ENCODE assay signal across 22 cellular contexts in genomic region chr17:79408251-79408650, GRCh38.
DNase-seq lines count a peak whose midpoint lies in the region; ATAC-seq and TF ChIP-seq lines count a peak whose summit lies in the region.
"Had no signal": no experiment of that assay in that cellular context is flagged by ENCODE, and none has a peak within 500 bp of the region (broad histone marks: within the 10 kb centered on the region; RNA-seq: fewer than 3 reads in every experiment).

No MANE protein-coding gene starts in this region.

- H3K9me3 ChIP-seq in BLaER1, result peaks cover 3% of the 10 kb centered on the region; the same call in 1 of the 2 replicates
- H3K9me3 ChIP-seq: A549, BE2C had no signal

- H3K4me2 ChIP-seq in BLaER1, result peak overlapping the region; percentile 92
- H3K4me2 ChIP-seq: A549 had no signal

- H3K27me3 Mint-ChIP-seq in nephron progenitor cell (ENCODE audit: low read depth, poor library complexity) (peaks cover 51% of the 10 kb centered on the region), CD14-positive monocyte (ENCODE audit: low read depth in 3 of 3) (peaks cover 39 to 44% (median 39%) of the 10 kb centered on the region in 3 donors)

- H3K4me3 Mint-ChIP-seq in nephron progenitor cell, result peak overlapping the region; percentile 30
- H3K4me3 Mint-ChIP-seq in CD14-positive monocyte, result peak overlapping the region in 1 of 2 donors; percentile 46
- H3K4me3 Mint-ChIP-seq: CD4-positive, alpha-beta T cell; CD8-positive, alpha-beta memory T cell; H9 had no signal

- ATAC-seq in HG03342 (IDR thresholded peaks at IDR 0.05; ENCODE audit: unreplicated experiment), result no peak
- ATAC-seq: A549, HCT116 had no signal

- H3K36me3 Mint-ChIP-seq in nephron progenitor cell (ENCODE audit: low read depth), result no peaks in the 10 kb centered on the region
- H3K36me3 Mint-ChIP-seq in CD14-positive monocyte, result no peaks in the 10 kb centered on the region
- H3K36me3 Mint-ChIP-seq: CD8-positive, alpha-beta memory T cell had no signal

- H3K36me3 ChIP-seq in BLaER1, result no peaks in the 10 kb centered on the region
- H3K36me3 ChIP-seq: BE2C had no signal

- no peak overlapping the region for H3K27ac ChIP-seq in BLaER1
- H3K27ac ChIP-seq: A549, C4-2B, GM23248 had no signal

- H3K27ac Mint-ChIP-seq in nephron progenitor cell (no peak overlapping the region), CD14-positive monocyte (no peak overlapping the region)
- H3K27ac Mint-ChIP-seq: CD4-positive, alpha-beta T cell had no signal

- DNase-seq in G401 (ENCODE audit: low spot score) (peak; percentile 79), cerebellum (ENCODE audit: low spot score) (peak; percentile 77), nephron progenitor cell (no peak), putamen (ENCODE audit: low spot score) (no peak), CD14-positive monocyte (ENCODE audit: low spot score) (no peak), NCI-H1105 (lab: John Stamatoyannopoulos, UW) (no peak)
- DNase-seq: 8988T; ACHN; AML-193; BE2C; CD4-positive, alpha-beta T cell; CD8-positive, alpha-beta memory T cell; DMS 273 treated with DMSO at 0.1 percent for 48 hours; DMS79; EL; GM23248; H9 had no signal

- in situ Hi-C loops in G401 (cut with HindIII; ENCODE audit: low sequenced_read_pairs), result no loop called here

- H3K4me1 Mint-ChIP-seq in nephron progenitor cell, result peaks cover 18% of the 10 kb centered on the region
- no peaks in the 10 kb centered on the region for H3K4me1 Mint-ChIP-seq in CD14-positive monocyte
- H3K4me1 Mint-ChIP-seq: CD8-positive, alpha-beta memory T cell had no signal

- TF ChIP-seq CTCF in nephron progenitor cell (IDR thresholded peaks at IDR 0.05) (no peak), CD14-positive monocyte (IDR thresholded peaks at IDR 0.05) (no peak)

- H3K4me3 ChIP-seq in BLaER1, result peak overlapping the region; percentile 40
- H3K4me3 ChIP-seq: A549, GM23248 had no signal

- H4K20me1 ChIP-seq in BLaER1, result no peaks in the 10 kb centered on the region

- no peak overlapping the region; the same call in 1 of the 2 replicates for H3K9ac ChIP-seq in BLaER1
- H3K9ac ChIP-seq: GM23248 had no signal

- peaks cover 51% of the 10 kb centered on the region for H3K27me3 ChIP-seq in BLaER1

- intact Hi-C loops in CD14-positive monocyte (cut with micrococcal nuclease), result no loop called here

- peaks cover 80% of the 10 kb centered on the region for H3K4me1 ChIP-seq in BLaER1
- H3K4me1 ChIP-seq: BE2C had no signal

- H3K9me3 Mint-ChIP-seq in nephron progenitor cell (peaks cover 6% of the 10 kb centered on the region), CD14-positive monocyte (peaks cover 0 to 13% (median 5%) of the 10 kb centered on the region in 7 donors)
- H3K9me3 Mint-ChIP-seq: CD4-positive, alpha-beta T cell; H9 had no signal

Comparison
In these comparisons a context has a peak if more than half of its experiments do, and no peak if none do; other contexts are left out.
1. DNase-seq: peak in G401 (single experiment) and cerebellum (single experiment); none in nephron progenitor cell (single experiment), putamen (single experiment), CD14-positive monocyte (single experiment) and NCI-H1105 (single experiment).